Comparison of ENCODE assay signal across 8 cellular contexts in the genomic region with DNA sequence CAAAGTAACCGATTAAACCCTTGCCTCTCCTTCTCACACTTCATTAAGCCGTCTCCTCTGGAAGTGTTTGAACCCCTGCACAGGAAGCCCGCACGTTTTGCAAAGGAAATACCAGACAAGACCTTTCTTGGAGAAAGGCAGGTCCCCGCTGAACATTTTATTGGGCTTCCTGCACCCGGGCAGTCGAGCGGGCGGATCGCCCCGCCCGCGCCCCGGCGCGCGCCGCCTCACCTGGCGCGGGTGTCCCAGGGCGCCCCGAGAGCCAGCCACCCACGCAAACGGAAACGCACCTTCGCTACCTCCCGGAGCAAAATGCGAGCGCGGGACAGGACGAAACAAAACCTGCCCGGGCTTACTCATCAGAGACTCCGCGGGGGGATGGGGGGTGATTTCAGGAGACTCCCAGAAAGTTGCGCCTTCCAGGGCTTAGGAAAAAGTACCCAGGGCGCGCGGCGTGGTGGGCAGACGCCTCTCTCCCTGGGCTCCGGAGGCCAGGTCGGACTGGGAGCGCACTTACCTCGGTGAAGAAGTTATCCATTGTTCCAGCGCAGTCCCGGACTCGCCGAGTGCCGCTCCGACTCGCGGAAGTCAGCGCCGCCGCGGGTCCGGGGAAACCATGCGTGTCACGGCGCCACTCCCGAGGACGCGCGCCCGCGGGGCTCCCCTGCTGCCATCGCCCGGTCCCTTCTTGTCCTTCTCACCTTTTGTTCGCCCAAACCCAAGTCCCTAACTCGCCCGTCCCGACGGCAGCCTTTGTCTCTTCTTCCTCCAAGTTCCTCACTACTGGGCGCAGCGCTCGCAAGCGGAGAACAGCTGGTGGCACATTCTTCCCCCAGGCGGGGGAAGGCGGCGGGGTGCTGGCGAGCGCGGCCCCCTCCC. TPM values are rescaled to one million over a fixed set of nuclear protein-coding genes. Genes with fewer than 3 reads are reported as not detected.
DNase-seq lines count a peak whose midpoint lies in the region; ATAC-seq, FAIRE-seq and TF ChIP-seq lines count a peak whose summit lies in the region.

No MANE protein-coding gene starts in this region.

- TF ChIP-seq CTCF in HFF-Myc (IDR thresholded peaks at IDR 0.05; ENCODE audit: low read depth, low read length, missing control alignments) (no peak), cardiac muscle cell (IDR thresholded peaks at IDR 0.05; ENCODE audit: low read depth, low read length) (no peak), pancreas (IDR thresholded peaks at IDR 0.05) (no peak)

- 0% methylated on average over 82 to 83 of the region's 83 CpGs for WGBS in pancreas, 2 donors

- H3K27ac Mint-ChIP-seq in activated T-cell treated with anti-CD3 and anti-CD28 coated beads, Interleukin-2, amount 50 U/mL, for 24 hours = no peak overlapping the region

- H3K27me3 ChIP-seq in cardiac muscle cell = peaks cover 20% of the 10 kb centered on the region
- no peaks in the 10 kb centered on the region for H3K27me3 ChIP-seq in pancreas

- H3K4me3 ChIP-seq in HFF-Myc (replicated peaks; ENCODE audit: low read depth, low read length) (peak overlapping the region; percentile 78), cardiac muscle cell (peak overlapping the region; percentile 78), pancreas (peak overlapping the region; percentile 62 to 95 (median 80))

- H3K36me3 ChIP-seq in cardiac muscle cell (no peaks in the 10 kb centered on the region), pancreas (no peaks in the 10 kb centered on the region)

- no peaks in the 10 kb centered on the region for H3K36me3 Mint-ChIP-seq in activated T-cell treated with anti-CD3 and anti-CD28 coated beads, Interleukin-2, amount 50 U/mL, for 24 hours (ENCODE audit: low read depth)

- ATAC-seq in pancreas = peak; percentile 22 to 48 (median 30)

- peaks cover 80% of the 10 kb centered on the region for H3K27me3 Mint-ChIP-seq in activated T-cell treated with anti-CD3 and anti-CD28 coated beads, Interleukin-2, amount 50 U/mL, for 24 hours

- intact Hi-C loops in pancreas (cut with DNase I) = loop anchor here in 2 of 3 donors (10.0 kb wide), 2 partner anchors 121 to 199 kb away; no protein-coding TSS in a partner anchor

- H3K4me1 ChIP-seq in cardiac muscle cell (ENCODE audit: low read depth) (peaks cover 10% of the 10 kb centered on the region), pancreas (peaks cover 16 to 31% (median 23%) of the 10 kb centered on the region in 3 donors)

- FAIRE-seq in pancreas (lab: Jason Lieb, UNC) = no peak

- peak overlapping the region; percentile 72 for H3K4me3 Mint-ChIP-seq in activated T-cell treated with anti-CD3 and anti-CD28 coated beads, Interleukin-2, amount 50 U/mL, for 24 hours

- DNase-seq in NCI-H2081 (lab: John Stamatoyannopoulos, UW) (peak; percentile 79 to 84), NCI-H2081 treated with DMSO at 0.1 percent for 48 hours (lab: John Stamatoyannopoulos, UW) (no peak), HFF-Myc (ENCODE audit: extremely low read depth, low read depth) (no peak), NCI-H146 treated with DMSO at 0.1 percent for 48 hours (lab: John Stamatoyannopoulos, UW; ENCODE audit: unreplicated experiment) (peak; percentile 29), cardiac muscle cell (ENCODE audit: low read depth in 1 of 2, low spot score in 1 of 2) (peak in 1 of 2 donors; percentile 63), pancreas (peak in 5 of 6 donors; percentile 52 to 82 (median 59)), COLO829 (ENCODE audit: low spot score) (no peak)
- DNase-seq in activated T-cell treated with anti-CD3 and anti-CD28 coated beads, Interleukin-2, amount 50 U/mL, for 24 hours = peak; percentile 52

- no peaks in the 10 kb centered on the region for H3K9me3 Mint-ChIP-seq in activated T-cell treated with anti-CD3 and anti-CD28 coated beads, Interleukin-2, amount 50 U/mL, for 24 hours

- H3K27ac ChIP-seq in cardiac muscle cell (no peak overlapping the region), pancreas (peak overlapping the region; percentile 82 to 98 (median 94))

- H3K9me3 ChIP-seq in cardiac muscle cell (ENCODE audit: low read depth) (no peaks in the 10 kb centered on the region), pancreas (no peaks in the 10 kb centered on the region)

- H3K4me1 Mint-ChIP-seq in activated T-cell treated with anti-CD3 and anti-CD28 coated beads, Interleukin-2, amount 50 U/mL, for 24 hours (ENCODE audit: low read depth) = peaks cover 26% of the 10 kb centered on the region

RNA-seq across cellular contexts. Expression of gene MYO10, which starts 0.6 kb away (rescaled TPM):
- total RNA-seq in cardiac muscle cell (7.1 and 9.3 TPM in 2 replicates), pancreas (10 to 100 TPM; 23.8 to 47.3 (median 38.6) TPM)
- polyA plus RNA-seq in cardiac muscle cell (8.2 and 15.2 TPM in 2 replicates), pancreas (10 to 100 TPM; 11.5 to 17.5 TPM)

Comparison
In these comparisons a context has a peak if more than half of its experiments do, and no peak if none do; other contexts are left out.
1. DNase-seq: peak in NCI-H2081 (2 of 2), NCI-H146 treated with DMSO at 0.1 percent for 48 hours (single experiment), activated T-cell treated with anti-CD3 and anti-CD28 coated beads, Interleukin-2, amount 50 U/mL, for 24 hours (single experiment) and pancreas (5 of 6); none in NCI-H2081 treated with DMSO at 0.1 percent for 48 hours (single experiment), HFF-Myc (single experiment) and COLO829 (single experiment).
2. Peak in every context shown above with its lines, with median percentiles within 50 percentile points of each other: H3K4me3 ChIP-seq.